ENCODE assay signal across 21 cellular contexts in the genomic region with DNA sequence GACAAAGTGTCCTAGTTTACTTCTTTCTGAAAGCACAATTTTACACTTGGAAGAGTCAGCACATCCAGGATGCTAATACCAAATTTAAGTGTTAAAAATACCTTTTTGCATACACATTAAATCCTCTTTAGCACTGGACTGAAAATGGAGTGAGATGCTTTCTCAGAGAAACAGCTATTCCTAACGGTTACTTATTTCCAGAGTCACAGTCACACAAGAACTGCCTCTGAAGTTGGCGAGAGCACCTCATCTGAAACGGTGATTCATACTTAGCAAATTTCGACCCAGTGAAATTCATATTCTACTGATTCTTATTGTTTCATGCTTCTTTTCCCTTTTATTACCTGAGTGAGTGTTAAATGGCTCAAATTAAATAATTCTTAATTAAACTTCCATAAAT. TPM values are rescaled to one million over a fixed set of nuclear protein-coding genes. Genes with fewer than 3 reads are reported as not detected.
A peak's percentile ranks its signal among the peaks of the same experiment; 100 is the strongest.
DNase-seq lines count a peak whose midpoint lies in the region; ATAC-seq, FAIRE-seq and TF ChIP-seq lines count a peak whose summit lies in the region.
"Had no signal": no experiment of that assay in that cellular context is flagged by ENCODE, and none has a peak within 500 bp of the region (broad histone marks: within the 10 kb centered on the region; RNA-seq: fewer than 3 reads in every experiment).

No MANE protein-coding gene starts in this region.

- CTCF ChIA-PET in WTC11 (lab: Charles Lee) = no interaction called here
- CTCF ChIA-PET in CD4-positive, alpha-beta memory T cell (lab: Charles Lee; ENCODE audit: partially characterized antibody) = no interaction called here

- H3K4me3 Mint-ChIP-seq in WTC11 = no peak overlapping the region
- H3K4me3 Mint-ChIP-seq in CD4-positive, alpha-beta memory T cell = no peak overlapping the region

- DNase-seq in Ammon's horn (ENCODE audit: low spot score) (peak; percentile 15), M059J (ENCODE audit: low read depth) (peak; percentile 12), WERI-Rb-1 (no peak), WTC11 (ENCODE audit: low spot score) (no peak), COLO829 (ENCODE audit: low spot score) (no peak)
- no peak for DNase-seq in CD4-positive, alpha-beta memory T cell
- DNase-seq in activated CD4-positive, alpha-beta T cell treated with anti-CD3 and anti-CD28 coated beads for 4 hours = no peak
- DNase-seq: DND-41, GDM1, H7, IMR-90, NCI-H1048, NCI-H1436, NCI-H1930, NCI-H345, RPMI8226, SHP77 treated with DMSO at 0.1 percent for 48 hours had no signal

- no peaks in the 10 kb centered on the region for H3K4me1 ChIP-seq in CD4-positive, alpha-beta memory T cell (ENCODE audit: insufficient read depth, low read length)
- H3K4me1 ChIP-seq: A549 had no signal

- no peaks in the 10 kb centered on the region for H3K27me3 ChIP-seq in WERI-Rb-1 (ENCODE audit: insufficient read depth, low read depth, severe bottlenecking)
- H3K27me3 ChIP-seq in CD4-positive, alpha-beta memory T cell (ENCODE audit: insufficient read depth, low read length) = no peaks in the 10 kb centered on the region

- H3K27ac ChIP-seq in WERI-Rb-1 = peak overlapping the region; percentile 8
- H3K27ac ChIP-seq in CD4-positive, alpha-beta memory T cell (ENCODE audit: low read depth, low read length) = no peak overlapping the region
- H3K27ac ChIP-seq: A549 had no signal

- FAIRE-seq in islet of Langerhans (lab: Jason Lieb, UNC) = peak; percentile 43
- FAIRE-seq: A549 had no signal

- TF ChIP-seq CTCF in WERI-Rb-1 (IDR thresholded peaks at IDR 0.05; ENCODE audit: low read depth, low read length) (no peak), WTC11 (IDR thresholded peaks at IDR 0.05) (no peak)

- H3K9me3 ChIP-seq in WERI-Rb-1 (ENCODE audit: severe bottlenecking) = no peaks in the 10 kb centered on the region
- H3K9me3 ChIP-seq in CD4-positive, alpha-beta memory T cell (ENCODE audit: control insufficient read depth in 1 of 2, low read length in 2 of 2) = no peaks in the 10 kb centered on the region
- H3K9me3 ChIP-seq: A549 had no signal

- no peaks in the 10 kb centered on the region for H3K4me1 Mint-ChIP-seq in WTC11
- H3K4me1 Mint-ChIP-seq in CD4-positive, alpha-beta memory T cell = no peaks in the 10 kb centered on the region

- no peak overlapping the region for H3K4me3 ChIP-seq in WERI-Rb-1 (ENCODE audit: low read depth, low read length)
- no peak overlapping the region for H3K4me3 ChIP-seq in CD4-positive, alpha-beta memory T cell (ENCODE audit: low read length in 2 of 2)
- H3K4me3 ChIP-seq: A549 had no signal

- H3K27ac Mint-ChIP-seq in WTC11 = no peak overlapping the region
- no peak overlapping the region for H3K27ac Mint-ChIP-seq in CD4-positive, alpha-beta memory T cell

- no peaks in the 10 kb centered on the region for H3K36me3 Mint-ChIP-seq in WTC11
- H3K36me3 Mint-ChIP-seq in CD4-positive, alpha-beta memory T cell = no peaks in the 10 kb centered on the region

- no peak for ATAC-seq in WTC11
- ATAC-seq: A549 had no signal

- no peaks in the 10 kb centered on the region for H3K9me3 Mint-ChIP-seq in WTC11
- peaks cover 2 to 17% (median 7%) of the 10 kb centered on the region in 8 donors for H3K9me3 Mint-ChIP-seq in CD4-positive, alpha-beta memory T cell

- POLR2A ChIA-PET in WTC11 (lab: Charles Lee) = no interaction called here
- POLR2A ChIA-PET in CD4-positive, alpha-beta memory T cell (lab: Charles Lee; ENCODE audit: partially characterized antibody) = no interaction called here

- intact Hi-C loops in CD4-positive, alpha-beta memory T cell (cut with micrococcal nuclease) = no loop called here

- no peaks in the 10 kb centered on the region for H3K36me3 ChIP-seq in WERI-Rb-1
- H3K36me3 ChIP-seq in CD4-positive, alpha-beta memory T cell (ENCODE audit: insufficient read depth, low read length) = no peaks in the 10 kb centered on the region

- H3K27me3 Mint-ChIP-seq in WTC11 (ENCODE audit: low read depth) = no peaks in the 10 kb centered on the region; the same call in 1 of the 2 replicates
- no peaks in the 10 kb centered on the region for H3K27me3 Mint-ChIP-seq in CD4-positive, alpha-beta memory T cell

TF ChIP-seq in WTC11, 78 proteins besides CTCF, POLR2A, EP300 and RAD21 (continues in another document):
- TF ChIP-seq HMGXB4 (CRISPR knock-in tag; IDR thresholded peaks at IDR 0.05) (no peak), ATF1 (CRISPR knock-in tag; IDR thresholded peaks at IDR 0.05) (no peak), CBFB (CRISPR knock-in tag; IDR thresholded peaks at IDR 0.05; ENCODE audit: low read depth) (no peak), OVOL2 (CRISPR knock-in tag; IDR thresholded peaks at IDR 0.05; ENCODE audit: borderline replicate concordance) (no peak), ZNF138 (CRISPR knock-in tag; conservative IDR thresholded peaks at IDR 0.05) (no peak), RELA (CRISPR knock-in tag; IDR thresholded peaks at IDR 0.05; ENCODE audit: borderline replicate concordance) (no peak), NFATC4 (CRISPR knock-in tag; IDR thresholded peaks at IDR 0.05) (no peak), USF2 (CRISPR knock-in tag; IDR thresholded peaks at IDR 0.05) (no peak), ZNF317 (CRISPR knock-in tag; IDR thresholded peaks at IDR 0.05; ENCODE audit: borderline replicate concordance, low read depth) (no peak), ARID4B (CRISPR knock-in tag; IDR thresholded peaks at IDR 0.05; ENCODE audit: borderline replicate concordance) (no peak)
- TF ChIP-seq, protein P1, sequence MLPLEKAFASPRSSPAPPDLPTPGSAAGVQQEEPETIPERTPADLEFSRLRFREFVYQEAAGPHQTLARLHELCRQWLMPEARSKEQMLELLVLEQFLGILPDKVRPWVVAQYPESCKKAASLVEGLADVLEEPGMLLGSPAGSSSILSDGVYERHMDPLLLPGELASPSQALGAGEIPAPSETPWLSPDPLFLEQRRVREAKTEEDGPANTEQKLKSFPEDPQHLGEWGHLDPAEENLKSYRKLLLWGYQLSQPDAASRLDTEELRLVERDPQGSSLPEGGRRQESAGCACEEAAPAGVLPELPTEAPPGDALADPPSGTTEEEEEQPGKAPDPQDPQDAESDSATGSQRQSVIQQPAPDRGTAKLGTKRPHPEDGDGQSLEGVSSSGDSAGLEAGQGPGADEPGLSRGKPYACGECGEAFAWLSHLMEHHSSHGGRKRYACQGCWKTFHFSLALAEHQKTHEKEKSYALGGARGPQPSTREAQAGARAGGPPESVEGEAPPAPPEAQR (CRISPR knock-in tag; IDR thresholded peaks at IDR 0.05) = no peak

RNA-seq across cellular contexts. Expression of gene CDH18, which starts 12.2 kb away (rescaled TPM):
- total RNA-seq in M059J (2014; rRNA removed; shearing (Covaris generic)) = 1.9 and 4.1 TPM in 2 replicates
- 0.24 TPM in 1 of 3 replicates, not detected in the others for total RNA-seq in WTC11 (2021)
- not detected for total RNA-seq in CD4-positive, alpha-beta memory T cell
- polyA plus RNA-seq in CD4-positive, alpha-beta memory T cell = not detected
- total RNA-seq: MCF 10A, OCI-LY7 had no signal
- polyA plus RNA-seq: A549 had no signal

Comparison
In these comparisons a context has a peak if more than half of its experiments do, and no peak if none do; other contexts are left out.
1. DNase-seq: peak in Ammon's horn (single experiment) and M059J (single experiment); none in WERI-Rb-1 (single experiment), WTC11 (single experiment), CD4-positive, alpha-beta memory T cell (0 of 5), COLO829 (single experiment) and activated CD4-positive, alpha-beta T cell treated with anti-CD3 and anti-CD28 coated beads for 4 hours (0 of 2).